ENCODE assay signal across 11 cellular contexts in genomic region chr19:5975388-5975728, GRCh38. TPM values are rescaled to one million over a fixed set of nuclear protein-coding genes. Genes with fewer than 3 reads are reported as not detected.
DNase-seq lines count a peak whose midpoint lies in the region; ATAC-seq and TF ChIP-seq lines count a peak whose summit lies in the region.
"Had no signal": no experiment of that assay in that cellular context is flagged by ENCODE, and none has a peak within 500 bp of the region (broad histone marks: within the 10 kb centered on the region; RNA-seq: fewer than 3 reads in every experiment).

No MANE protein-coding gene starts in this region.

- CTCF ChIA-PET in CD4-positive, alpha-beta T cell (lab: Charles Lee), result interaction anchor here (1.4 kb wide), 1 partner anchor 171 kb away, joined by 6 read pairs; no protein-coding TSS in a partner anchor

- no peaks in the 10 kb centered on the region for H3K9me3 ChIP-seq in CD4-positive, alpha-beta T cell (ENCODE audit: control insufficient read depth, low read length)
- H3K9me3 ChIP-seq in esophagus muscularis mucosa, result no peaks in the 10 kb centered on the region
- H3K9me3 ChIP-seq: breast epithelium had no signal

- H3K36me3 Mint-ChIP-seq in CD4-positive, alpha-beta T cell (ENCODE audit: low read depth), result peaks cover 52% of the 10 kb centered on the region
- H3K36me3 Mint-ChIP-seq in activated naive CD8-positive, alpha-beta T cell treated with anti-CD3 and anti-CD28 coated beads for 36 hours, result peaks cover 52% of the 10 kb centered on the region
- no peaks in the 10 kb centered on the region for H3K36me3 Mint-ChIP-seq in natural killer cell

- TF ChIP-seq CTCF in CD4-positive, alpha-beta T cell (IDR thresholded peaks at IDR 0.05), result no peak
- TF ChIP-seq CTCF in HFF-Myc (IDR thresholded peaks at IDR 0.05; ENCODE audit: low read depth, low read length, missing control alignments) (no peak), natural killer cell (IDR thresholded peaks at IDR 0.05) (no peak), esophagus muscularis mucosa (IDR thresholded peaks at IDR 0.05) (no peak)

- H3K4me1 ChIP-seq in esophagus muscularis mucosa, result peaks cover 42 to 88% (median 77%) of the 10 kb centered on the region in 4 donors

- H3K4me3 Mint-ChIP-seq in CD4-positive, alpha-beta T cell, result peak overlapping the region; percentile 100
- peak overlapping the region; percentile 99 for H3K4me3 Mint-ChIP-seq in activated naive CD8-positive, alpha-beta T cell treated with anti-CD3 and anti-CD28 coated beads for 36 hours
- H3K4me3 Mint-ChIP-seq in natural killer cell, result peak overlapping the region; percentile 99
- H3K4me3 Mint-ChIP-seq: CD14-positive monocyte had no signal

- TF ChIP-seq POLR2A in esophagus muscularis mucosa (IDR thresholded peaks at IDR 0.05; ENCODE audit: low read depth), result no peak

- H3K4me1 Mint-ChIP-seq in CD4-positive, alpha-beta T cell (ENCODE audit: low read depth), result peaks cover 73% of the 10 kb centered on the region
- H3K4me1 Mint-ChIP-seq in activated naive CD8-positive, alpha-beta T cell treated with anti-CD3 and anti-CD28 coated beads for 36 hours, result peaks cover 71% of the 10 kb centered on the region
- H3K4me1 Mint-ChIP-seq in natural killer cell, result peaks cover 65 to 66% of the 10 kb centered on the region in 2 donors

- POLR2A ChIA-PET in CD4-positive, alpha-beta T cell (lab: Charles Lee), result interaction anchor here (1.0 to 2.1 kb wide), 4 partner anchors 9 to 71 kb away, joined by 3 to 10 read pairs (median 8); partner anchors contain the start of genes NDUFA11 and VMAC

- intact Hi-C loops in CD4-positive, alpha-beta T cell (cut with DNase I, micrococcal nuclease), result loop anchor here (5.0 to 10.0 kb wide), 5 partner anchors 137 to 399 kb away; partner anchors contain the start of genes ALKBH7 (in 1 of the 2), HSD11B1L (in 1 of the 2), MICOS13 (in 1 of the 2) and NRTN (in 1 of the 2)
- intact Hi-C loops in natural killer cell (cut with micrococcal nuclease) (loop anchor here (5.0 kb wide), 1 partner anchor 73 kb away; the partner anchor contains the start of genes NDUFA11 and VMAC), esophagus muscularis mucosa (cut with DNase I) (no loop called here)

- peaks cover 0 to 25% (median 16%) of the 10 kb centered on the region in 4 donors for H3K36me3 ChIP-seq in esophagus muscularis mucosa
- H3K36me3 ChIP-seq: breast epithelium had no signal

- no peaks in the 10 kb centered on the region for H3K27me3 ChIP-seq in CD4-positive, alpha-beta T cell (ENCODE audit: control insufficient read depth, insufficient read depth, low read length)
- no peaks in the 10 kb centered on the region for H3K27me3 ChIP-seq in esophagus muscularis mucosa
- H3K27me3 ChIP-seq: breast epithelium had no signal

- H3K9me3 Mint-ChIP-seq in CD4-positive, alpha-beta T cell, result no peaks in the 10 kb centered on the region
- no peaks in the 10 kb centered on the region for H3K9me3 Mint-ChIP-seq in activated naive CD8-positive, alpha-beta T cell treated with anti-CD3 and anti-CD28 coated beads for 36 hours
- H3K9me3 Mint-ChIP-seq in natural killer cell, result no peaks in the 10 kb centered on the region
- H3K9me3 Mint-ChIP-seq: CD14-positive monocyte had no signal

- TF ChIP-seq EP300 in esophagus muscularis mucosa (IDR thresholded peaks at IDR 0.05), result no peak

- no peak overlapping the region for H3K27ac ChIP-seq in CD4-positive, alpha-beta T cell (ENCODE audit: low read depth, low read length)
- H3K27ac ChIP-seq in esophagus muscularis mucosa (replicated peaks in 1 of 4), result no peak overlapping the region
- H3K27ac ChIP-seq: breast epithelium had no signal

- H3K4me3 ChIP-seq in HFF-Myc (replicated peaks; ENCODE audit: low read depth, low read length) (peak overlapping the region; percentile 82), esophagus muscularis mucosa (no peak overlapping the region)
- H3K4me3 ChIP-seq: breast epithelium had no signal

- peak overlapping the region; percentile 61 for H3K27ac Mint-ChIP-seq in CD4-positive, alpha-beta T cell
- peak overlapping the region; percentile 96 for H3K27ac Mint-ChIP-seq in activated naive CD8-positive, alpha-beta T cell treated with anti-CD3 and anti-CD28 coated beads for 36 hours
- peak overlapping the region; percentile 21 to 98 for H3K27ac Mint-ChIP-seq in natural killer cell

- WGBS in esophagus muscularis mucosa, result 83% methylated on average over 3 of the region's 3 CpGs

- DNase-seq in CD4-positive, alpha-beta T cell, result no peak
- DNase-seq in HFF-Myc (ENCODE audit: extremely low read depth, low read depth) (no peak), natural killer cell (no peak), SIG-M5 treated with dmso at 0.1 percent for 504 hours (lab: John Stamatoyannopoulos, UW; ENCODE audit: unreplicated experiment) (no peak), esophagus muscularis mucosa (ENCODE audit: extremely low spot score) (no peak)
- DNase-seq in activated naive CD8-positive, alpha-beta T cell treated with anti-CD3 and anti-CD28 coated beads for 36 hours, result no peak
- DNase-seq: T-helper 9 cell had no signal

- H3K27me3 Mint-ChIP-seq in CD4-positive, alpha-beta T cell, result no peaks in the 10 kb centered on the region
- no peaks in the 10 kb centered on the region for H3K27me3 Mint-ChIP-seq in activated naive CD8-positive, alpha-beta T cell treated with anti-CD3 and anti-CD28 coated beads for 36 hours
- H3K27me3 Mint-ChIP-seq in natural killer cell (ENCODE audit: low read depth in 2 of 2), result no peaks in the 10 kb centered on the region

- no peak for ATAC-seq in CD4-positive, alpha-beta T cell (ENCODE audit: poor library complexity)
- ATAC-seq in natural killer cell (no peak), GM21529 (IDR thresholded peaks at IDR 0.05; ENCODE audit: unreplicated experiment) (no peak), HG02885 (IDR thresholded peaks at IDR 0.05; ENCODE audit: poor library complexity, unreplicated experiment) (no peak)

RNA-seq across cellular contexts. Expression of gene RANBP3, which starts 2.6 kb away (rescaled TPM):
- total RNA-seq in CD4-positive, alpha-beta T cell, result 10 to 100 TPM; 82.7 to 88.7 TPM
- total RNA-seq in activated naive CD8-positive, alpha-beta T cell treated with anti-CD3 and anti-CD28 coated beads for 36 hours, result 100 to 1,000 TPM in 1 of 2 experiments, 10 to 100 TPM in 1; 94.0 to 109 TPM
- total RNA-seq in natural killer cell (10 to 100 TPM; 73.9 to 95.2 (median 89.7) TPM), esophagus muscularis mucosa (100 to 1,000 TPM in 2 of 4 donors, 10 to 100 TPM in 2; 92.2 to 127 (median 102) TPM)
